14 cellular contexts compared by ENCODE assay signal in the genomic region with DNA sequence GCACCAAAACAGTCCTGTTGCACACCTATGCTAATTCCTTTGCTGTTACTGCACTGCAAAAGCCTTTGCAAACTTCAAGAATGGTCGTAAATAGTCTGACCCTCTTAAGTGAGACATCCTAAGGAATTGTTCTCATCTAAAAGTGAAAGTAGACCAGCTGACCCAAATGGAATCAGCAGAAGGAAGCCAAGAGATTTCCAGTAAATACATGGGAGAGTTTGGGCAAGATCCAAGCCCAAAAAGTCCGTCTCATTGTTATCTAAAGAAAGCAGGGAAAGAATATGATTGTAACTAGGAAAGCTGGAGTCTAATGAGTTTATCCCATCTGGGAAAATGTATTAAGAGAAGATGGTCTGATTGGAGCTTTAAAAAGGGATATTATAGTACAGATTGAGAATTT. TPM values are rescaled to one million over a fixed set of nuclear protein-coding genes. Genes with fewer than 3 reads are reported as not detected.
A peak's percentile ranks its signal among the peaks of the same experiment; 100 is the strongest.
DNase-seq lines count a peak whose midpoint lies in the region; ATAC-seq, FAIRE-seq and TF ChIP-seq lines count a peak whose summit lies in the region.
"Had no signal": no experiment of that assay in that cellular context is flagged by ENCODE, and none has a peak within 500 bp of the region (broad histone marks: within the 10 kb centered on the region; RNA-seq: fewer than 3 reads in every experiment).

No MANE protein-coding gene starts in this region.

- ATAC-seq in GM18873 (IDR thresholded peaks at IDR 0.05; ENCODE audit: low FRiP score, unreplicated experiment) = no peak

- in situ Hi-C loops in GM13977 (cut with MboI; ENCODE audit: low pct_unique_long_range_greater_than_20kb, low sequenced_read_pairs, unreplicated experiment) = no loop called here

- DNase-seq in AG20443 (ENCODE audit: low spot score) (peak; percentile 16), astrocyte (ENCODE audit: low read depth) (peak; percentile 87), glomerular visceral epithelial cell (ENCODE audit: extremely low spot score) (peak; percentile 9), sigmoid colon (no peak), GM13977 (ENCODE audit: low spot score) (no peak), LoVo (ENCODE audit: low spot score) (no peak)
- DNase-seq in activated naive CD8-positive, alpha-beta T cell treated with anti-CD3 and anti-CD28 coated beads for 36 hours = no peak
- DNase-seq: activated CD8-positive, alpha-beta memory T cell treated with anti-CD3 and anti-CD28 coated beads, Interleukin-2, amount 50 U/mL, for 4 hours; C1 segment of cervical spinal cord; NCI-H1105; NCI-H524 treated with DMSO at 0.1 percent for 48 hours had no signal

- 68 to 79% methylated on average over 2 of the region's 2 CpGs for WGBS in sigmoid colon, 2 donors

- intact Hi-C loops in sigmoid colon (cut with DNase I) = no loop called here

- H3K4me1 Mint-ChIP-seq in astrocyte (ENCODE audit: low read depth, unreplicated experiment) = peaks cover 35% of the 10 kb centered on the region
- peaks cover 10% of the 10 kb centered on the region for H3K4me1 Mint-ChIP-seq in activated naive CD8-positive, alpha-beta T cell treated with anti-CD3 and anti-CD28 coated beads for 36 hours

- H4K20me1 ChIP-seq in astrocyte (ENCODE audit: insufficient read depth, low read length) = no peaks in the 10 kb centered on the region

- no peak overlapping the region for H3K4me3 Mint-ChIP-seq in astrocyte (ENCODE audit: unreplicated experiment)
- no peak overlapping the region for H3K4me3 Mint-ChIP-seq in activated naive CD8-positive, alpha-beta T cell treated with anti-CD3 and anti-CD28 coated beads for 36 hours

- H3K9me3 ChIP-seq in astrocyte (ENCODE audit: insufficient read depth, low read depth, low read length) = no peaks in the 10 kb centered on the region
- no peaks in the 10 kb centered on the region for H3K9me3 ChIP-seq in sigmoid colon
- H3K9me3 ChIP-seq: vagina had no signal

- H3K27ac Mint-ChIP-seq in astrocyte (ENCODE audit: unreplicated experiment) = peak overlapping the region; percentile 15
- no peak overlapping the region for H3K27ac Mint-ChIP-seq in activated naive CD8-positive, alpha-beta T cell treated with anti-CD3 and anti-CD28 coated beads for 36 hours

- H3K9me3 Mint-ChIP-seq in astrocyte (ENCODE audit: unreplicated experiment) = peaks cover 2% of the 10 kb centered on the region
- H3K9me3 Mint-ChIP-seq in activated naive CD8-positive, alpha-beta T cell treated with anti-CD3 and anti-CD28 coated beads for 36 hours = no peaks in the 10 kb centered on the region

- TF ChIP-seq CTCF in astrocyte (IDR thresholded peaks at IDR 0.05; ENCODE audit: insufficient read depth, low read depth, low read length) = no peak
- TF ChIP-seq CTCF in sigmoid colon (IDR thresholded peaks at IDR 0.05) = no peak
- no peak for TF ChIP-seq CTCF in GM13977 (IDR thresholded peaks at IDR 0.05; ENCODE audit: extremely low read depth, insufficient read depth, missing control alignments)

- H3K4me1 ChIP-seq in astrocyte (ENCODE audit: insufficient read depth, low read length) = peaks cover 34% of the 10 kb centered on the region
- H3K4me1 ChIP-seq in sigmoid colon = peaks cover 0 to 28% (median 7%) of the 10 kb centered on the region in 4 donors

- H3K27me3 ChIP-seq in astrocyte (ENCODE audit: insufficient read depth, low read length) = no peaks in the 10 kb centered on the region
- no peaks in the 10 kb centered on the region for H3K27me3 ChIP-seq in sigmoid colon
- H3K27me3 ChIP-seq: vagina had no signal

- no peaks in the 10 kb centered on the region for H3K36me3 ChIP-seq in astrocyte (ENCODE audit: insufficient read depth, low read length)
- no peaks in the 10 kb centered on the region for H3K36me3 ChIP-seq in sigmoid colon
- H3K36me3 ChIP-seq: vagina had no signal

- peak overlapping the region; percentile 25 for H3K27ac ChIP-seq in astrocyte (ENCODE audit: low read depth, low read length)
- peak overlapping the region; percentile 25 to 63 (median 46) for H3K27ac ChIP-seq in sigmoid colon
- H3K27ac ChIP-seq: vagina had no signal

- FAIRE-seq in astrocyte (lab: Jason Lieb, UNC) = no peak
- FAIRE-seq: TTC549 had no signal

- no peak overlapping the region for H3K9ac ChIP-seq in astrocyte (ENCODE audit: low read length)

- H3K27me3 Mint-ChIP-seq in astrocyte (ENCODE audit: low read depth, unreplicated experiment) = no peaks in the 10 kb centered on the region
- H3K27me3 Mint-ChIP-seq in activated naive CD8-positive, alpha-beta T cell treated with anti-CD3 and anti-CD28 coated beads for 36 hours = no peaks in the 10 kb centered on the region

- no peaks in the 10 kb centered on the region for H3K36me3 Mint-ChIP-seq in astrocyte (ENCODE audit: low read depth, unreplicated experiment)
- no peaks in the 10 kb centered on the region for H3K36me3 Mint-ChIP-seq in activated naive CD8-positive, alpha-beta T cell treated with anti-CD3 and anti-CD28 coated beads for 36 hours

- TF ChIP-seq POLR2A in sigmoid colon (IDR thresholded peaks at IDR 0.05) = no peak

- H2AFZ ChIP-seq in astrocyte (ENCODE audit: low read depth, low read length) = peak overlapping the region; percentile 50

- no peak for TF ChIP-seq EP300 in sigmoid colon (IDR thresholded peaks at IDR 0.05)

- no peak overlapping the region for H3K4me3 ChIP-seq in astrocyte (ENCODE audit: insufficient read depth, low read depth, low read length)
- H3K4me3 ChIP-seq in sigmoid colon = peak overlapping the region in 3 of 4 donors; percentile 21 to 32 (median 25)
- H3K4me3 ChIP-seq: vagina had no signal

- H3K4me2 ChIP-seq in astrocyte (ENCODE audit: low read length) = peak overlapping the region; percentile 66

- no peaks in the 10 kb centered on the region for H3K79me2 ChIP-seq in astrocyte (ENCODE audit: insufficient read depth, low read length)

RNA-seq across cellular contexts. Expression of gene HIVEP1, which starts 43.0 kb away (rescaled TPM):
- total RNA-seq in astrocyte = 46.9 and 48.9 TPM in 2 replicates
- 10 to 100 TPM; 13.2 to 28.5 (median 19.4) TPM for total RNA-seq in sigmoid colon
- 10 to 100 TPM in 1 of 3 donors, 1 to 10 TPM in 2; 4.6 to 10.5 (median 4.8) TPM for polyA plus RNA-seq in sigmoid colon
- total RNA-seq in activated naive CD8-positive, alpha-beta T cell treated with anti-CD3 and anti-CD28 coated beads for 36 hours = 10 to 100 TPM; 33.9 to 41.9 TPM

Comparison
In these comparisons a context has a peak if more than half of its experiments do, and no peak if none do; other contexts are left out.
1. DNase-seq: peak in AG20443 (single experiment), astrocyte (single experiment) and glomerular visceral epithelial cell (single experiment); none in sigmoid colon (single experiment), GM13977 (single experiment), activated naive CD8-positive, alpha-beta T cell treated with anti-CD3 and anti-CD28 coated beads for 36 hours (single experiment) and LoVo (single experiment).